Comparison of ENCODE assay signal across 13 cellular contexts in the genomic region with DNA sequence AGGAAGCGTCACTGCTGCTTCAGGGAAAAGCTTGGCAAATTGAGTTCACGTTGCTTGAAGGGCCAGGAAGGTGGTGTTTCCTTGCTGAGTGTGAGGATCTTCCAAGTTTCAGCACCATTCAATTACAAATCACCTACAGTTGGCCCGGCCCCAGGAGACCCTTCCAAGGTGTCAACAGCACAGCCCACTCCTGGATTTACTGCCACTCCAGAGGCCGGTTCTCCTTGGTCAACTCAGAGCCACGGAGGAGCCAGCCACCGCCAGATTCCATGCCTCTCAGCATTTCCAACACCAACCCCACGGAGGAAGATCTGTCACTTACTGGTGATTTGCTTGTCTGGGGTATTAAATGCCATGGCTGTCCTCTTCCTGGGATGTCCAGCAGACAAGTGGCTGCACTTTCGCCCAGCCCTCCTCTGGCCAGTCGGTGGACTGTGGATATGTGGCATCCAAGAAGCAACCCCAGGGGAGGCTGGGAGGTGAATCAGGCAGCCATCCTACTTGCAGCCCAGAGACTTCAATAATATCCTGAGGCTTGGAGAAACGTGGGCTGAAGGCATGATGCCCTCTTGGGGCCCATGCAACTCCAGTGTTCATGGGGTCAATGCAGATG.
DNase-seq lines count a peak whose midpoint lies in the region; ATAC-seq lines count a peak whose summit lies in the region.
"Had no signal": no experiment of that assay in that cellular context is flagged by ENCODE, and none has a peak within 500 bp of the region (broad histone marks: within the 10 kb centered on the region; RNA-seq: fewer than 3 reads in every experiment).

No MANE protein-coding gene starts in this region.

- DNase-seq in cardiac septum (ENCODE audit: low spot score) (peak; percentile 50), left cardiac atrium (no peak), islet precursor cell (peak; percentile 39), posterior vena cava (ENCODE audit: low spot score) (peak; percentile 59), NCI-H1105 (lab: John Stamatoyannopoulos, UW) (no peak)
- no peak for DNase-seq in activated CD4-positive, alpha-beta T cell treated with anti-CD3 and anti-CD28 coated beads for 1 hour
- DNase-seq in stimulated activated CD4-positive, alpha-beta T cell treated with anti-CD3 and anti-CD28 coated beads, Interleukin-12 subunit alpha, Interleukin-12 subunit beta, amount 100 ng/mL, for 4 hours: no peak
- DNase-seq: 8988T; AML-193; CD8-positive, alpha-beta memory T cell; DMS53; GF-D8 had no signal

- intact Hi-C loops in cardiac septum (cut with DNase I): no loop called here
- intact Hi-C loops in left cardiac atrium (cut with DNase I): no loop called here
- intact Hi-C loops in posterior vena cava (cut with DNase I): no loop called here

- ATAC-seq in left cardiac atrium: no peak
- ATAC-seq: HCT116 had no signal

Comparison
In these comparisons a context has a peak if more than half of its experiments do, and no peak if none do; other contexts are left out.
1. DNase-seq: peak in cardiac septum (single experiment), islet precursor cell (single experiment) and posterior vena cava (single experiment); none in left cardiac atrium (single experiment), NCI-H1105 (single experiment), activated CD4-positive, alpha-beta T cell treated with anti-CD3 and anti-CD28 coated beads for 1 hour (single experiment) and stimulated activated CD4-positive, alpha-beta T cell treated with anti-CD3 and anti-CD28 coated beads, Interleukin-12 subunit alpha, Interleukin-12 subunit beta, amount 100 ng/mL, for 4 hours (single experiment).